ENCODE assay signal across 19 cellular contexts in genomic region chr7:113120647-113121046, GRCh38.
DNase-seq lines count a peak whose midpoint lies in the region; ATAC-seq and TF ChIP-seq lines count a peak whose summit lies in the region.
"Had no signal": no experiment of that assay in that cellular context is flagged by ENCODE, and none has a peak within 500 bp of the region (broad histone marks: within the 10 kb centered on the region; RNA-seq: fewer than 3 reads in every experiment).

No MANE protein-coding gene starts in this region.

- in situ Hi-C loops in KBM-7 (cut with MboI; ENCODE audit: low pct_unique_long_range_greater_than_20kb, low sequenced_read_pairs) = no loop called here

- ATAC-seq in HG03025 (IDR thresholded peaks at IDR 0.05; ENCODE audit: low FRiP score, unreplicated experiment) = no peak
- ATAC-seq: gastroesophageal sphincter, GM23338, left lung, right lobe of liver had no signal

- H3K4me3 ChIP-seq in fibroblast of mammary gland (ENCODE audit: control insufficient read depth, low read depth, low read length) = no peak overlapping the region
- H3K4me3 ChIP-seq: gastroesophageal sphincter, GM23338, left lung, right lobe of liver, SJSA1 had no signal

- no peak for TF ChIP-seq CTCF in fibroblast of mammary gland (conservative IDR thresholded peaks at IDR 0.05; ENCODE audit: control insufficient read depth, insufficient read depth, low read depth, low read length)

- DNase-seq in CD1c-positive myeloid dendritic cell (ENCODE audit: extremely low spot score) = peak; percentile 19
- DNase-seq in KBM-7 = peak; percentile 74
- peak; percentile 70 for DNase-seq in OCI-M1 (lab: John Stamatoyannopoulos, UW)
- DNase-seq in fibroblast of mammary gland (ENCODE audit: low read depth) = peak; percentile 34
- no peak for DNase-seq in foreskin melanocyte
- no peak for DNase-seq in GM03348 (ENCODE audit: low spot score)
- no peak for DNase-seq in NCI-H187 (lab: John Stamatoyannopoulos, UW)
- DNase-seq: activated CD4-positive, alpha-beta T cell treated with anti-CD3 and anti-CD28 coated beads for 4 hours; activated CD8-positive, alpha-beta memory T cell treated with anti-CD3 and anti-CD28 coated beads, Interleukin-2, amount 50 U/mL, for 48 hours; activated naive CD4-positive, alpha-beta T cell treated with anti-CD3 and anti-CD28 coated beads, Interleukin-2, amount 50 U/mL, for 16 hours; left lung; NCI-H1436 treated with DMSO at 0.1 percent for 48 hours; NCI-H226; occipital lobe; right lobe of liver had no signal

Comparison
In these comparisons a context has a peak if more than half of its experiments do, and no peak if none do; other contexts are left out.
1. DNase-seq: peak in CD1c-positive myeloid dendritic cell (single experiment), KBM-7 (single experiment), OCI-M1 (single experiment) and fibroblast of mammary gland (single experiment); none in foreskin melanocyte (single experiment), GM03348 (single experiment) and NCI-H187 (0 of 2).